ENCODE assay signal across 8 cellular contexts in genomic region chr17:38605852-38606645, GRCh38. TPM values are rescaled to one million over a fixed set of nuclear protein-coding genes. Genes with fewer than 3 reads are reported as not detected.
DNase-seq lines count a peak whose midpoint lies in the region; ATAC-seq and TF ChIP-seq lines count a peak whose summit lies in the region.

SRCIN1 (minus strand) TSS chr17:38605952; CDS start chr17:38605705, 247 bp downstream.

- peaks cover 19% of the 10 kb centered on the region for H3K4me1 Mint-ChIP-seq in activated CD8-positive, alpha-beta T cell treated with anti-CD3 and anti-CD28 coated beads, Interleukin-2, amount 10 ng/mL, durations not matched to agents 7 days and 5 days (ENCODE audit: low read depth)

- H3K9ac ChIP-seq in endocrine pancreas (ENCODE audit: control insufficient read depth, insufficient read depth, low read length) (peak within 1 kb of the TSS; percentile 6), mucosa of stomach (ENCODE audit: low read length) (peak within 1 kb of the TSS; percentile 55)

- H3K27me3 ChIP-seq in endocrine pancreas (ENCODE audit: control insufficient read depth, insufficient read depth, low read length) (no peaks in the 10 kb centered on the region), mucosa of stomach (ENCODE audit: control insufficient read depth, insufficient read depth, low read length) (peaks cover 49% of the 10 kb centered on the region), stomach (peaks cover 4 to 98% (median 59%) of the 10 kb centered on the region in 3 donors)

- H3K9me3 ChIP-seq in endocrine pancreas (ENCODE audit: control insufficient read depth, low read length) (no peaks in the 10 kb centered on the region), mucosa of stomach (ENCODE audit: control insufficient read depth, low read length) (no peaks in the 10 kb centered on the region), stomach (no peaks in the 10 kb centered on the region)

- POLR2A ChIA-PET in activated CD8-positive, alpha-beta T cell treated with anti-CD3 and anti-CD28 coated beads, Interleukin-2, amount 10 ng/mL, durations not matched to agents 7 days and 5 days (lab: Charles Lee) = interaction anchor here (0.6 kb wide), 1 partner anchor 58 kb away, joined by 3 read pairs; no protein-coding TSS in a partner anchor

- CTCF ChIA-PET in activated CD8-positive, alpha-beta T cell treated with anti-CD3 and anti-CD28 coated beads, Interleukin-2, amount 10 ng/mL, durations not matched to agents 7 days and 5 days (lab: Charles Lee) = interaction anchor here (0.6 to 4.3 kb wide), 8 partner anchors 9 to 48 kb away, joined by 3 to 37 read pairs (median 4); no protein-coding TSS in a partner anchor

- peaks cover 67% of the 10 kb centered on the region for H3K27me3 Mint-ChIP-seq in activated CD8-positive, alpha-beta T cell treated with anti-CD3 and anti-CD28 coated beads, Interleukin-2, amount 10 ng/mL, durations not matched to agents 7 days and 5 days (ENCODE audit: low read depth)

- H3K27ac Mint-ChIP-seq in activated CD8-positive, alpha-beta T cell treated with anti-CD3 and anti-CD28 coated beads, Interleukin-2, amount 10 ng/mL, durations not matched to agents 7 days and 5 days = no peak within 1 kb of the TSS

- no peaks in the 10 kb centered on the region for H3K9me3 Mint-ChIP-seq in activated CD8-positive, alpha-beta T cell treated with anti-CD3 and anti-CD28 coated beads, Interleukin-2, amount 10 ng/mL, durations not matched to agents 7 days and 5 days (ENCODE audit: insufficient read depth)

- no peaks in the 10 kb centered on the region for H3K36me3 Mint-ChIP-seq in activated CD8-positive, alpha-beta T cell treated with anti-CD3 and anti-CD28 coated beads, Interleukin-2, amount 10 ng/mL, durations not matched to agents 7 days and 5 days (ENCODE audit: low read depth)

- H3K4me3 ChIP-seq in endocrine pancreas (ENCODE audit: control insufficient read depth, insufficient read depth, low read length) = no peak within 1 kb of the TSS
- peak within 1 kb of the TSS; percentile 4 for H3K4me3 ChIP-seq in mucosa of stomach (ENCODE audit: low read length)
- H3K4me3 ChIP-seq in stomach = peak within 1 kb of the TSS; percentile 50 to 80 (median 66)

- TF ChIP-seq EP300 in stomach (IDR thresholded peaks at IDR 0.05) = no peak

- peak within 1 kb of the TSS in 4 of 5 donors; percentile 22 to 64 (median 41) for H3K27ac ChIP-seq in stomach

- intact Hi-C loops in stomach (cut with DNase I; ENCODE audit: low total_unique reads) = no loop called here

- H3K36me3 ChIP-seq in endocrine pancreas (ENCODE audit: control insufficient read depth, insufficient read depth, low read length) = no peaks in the 10 kb centered on the region
- H3K36me3 ChIP-seq in mucosa of stomach (ENCODE audit: control insufficient read depth, insufficient read depth, low read length) = no peaks in the 10 kb centered on the region
- no peaks in the 10 kb centered on the region for H3K36me3 ChIP-seq in stomach

- H3K4me3 Mint-ChIP-seq in activated CD8-positive, alpha-beta T cell treated with anti-CD3 and anti-CD28 coated beads, Interleukin-2, amount 10 ng/mL, durations not matched to agents 7 days and 5 days = peak within 1 kb of the TSS; percentile 63

- peak; percentile 50 for ATAC-seq in activated CD8-positive, alpha-beta T cell treated with anti-CD3 and anti-CD28 coated beads, Interleukin-2, amount 10 ng/mL, durations not matched to agents 7 days and 5 days
- ATAC-seq in HG02678 (IDR thresholded peaks at IDR 0.05; ENCODE audit: unreplicated experiment) = no peak

- WGBS in stomach, 5 donors = 0 to 1% (median 0%) methylated on average over 25 to 103 of the region's 104 CpGs

- DNase-seq in NCI-H2081 (lab: John Stamatoyannopoulos, UW) (peak; percentile 68 to 84), NCI-H2081 treated with DMSO at 0.1 percent for 48 hours (lab: John Stamatoyannopoulos, UW) (no peak), NCI-H345 treated with DMSO at 0.1 percent for 48 hours (lab: John Stamatoyannopoulos, UW; ENCODE audit: unreplicated experiment) (peak; percentile 42), stomach (peak; percentile 76)
- DNase-seq in activated CD8-positive, alpha-beta T cell treated with anti-CD3 and anti-CD28 coated beads, Interleukin-2, amount 10 ng/mL, durations not matched to agents 7 days and 5 days = peak; percentile 61

- TF ChIP-seq POLR2A in stomach (IDR thresholded peaks at IDR 0.05) = no peak

- TF ChIP-seq CTCF in stomach (IDR thresholded peaks at IDR 0.05) = peak in 5 of 7 experiments; percentile 40 to 92 (median 71)

- H3K4me1 ChIP-seq in endocrine pancreas (ENCODE audit: control insufficient read depth, insufficient read depth, low read length) (no peaks in the 10 kb centered on the region), mucosa of stomach (ENCODE audit: control insufficient read depth, insufficient read depth, low read length) (peaks cover 14% of the 10 kb centered on the region), stomach (peaks cover 11 to 46% (median 33%) of the 10 kb centered on the region in 4 donors)

RNA-seq across cellular contexts. Expression of gene SRCIN1, which starts in this region (rescaled TPM):
- under 1 TPM in 1 of 2 experiments, not detected in 1; 0.34 TPM for total RNA-seq in activated CD8-positive, alpha-beta T cell treated with anti-CD3 and anti-CD28 coated beads, Interleukin-2, amount 10 ng/mL, durations not matched to agents 7 days and 5 days
- total RNA-seq in stomach = 10 to 100 TPM in 2 of 5 donors, 1 to 10 TPM in 1, under 1 TPM in 2; 0.29 to 21.9 (median 1.1) TPM
- polyA plus RNA-seq in stomach = 1 to 10 TPM; 1.8 to 2.1 (median 1.9) TPM

Comparison
In these comparisons a context has a peak if more than half of its experiments do, and no peak if none do; other contexts are left out.
1. Peak in DNase-seq and ATAC-seq in activated CD8-positive, alpha-beta T cell treated with anti-CD3 and anti-CD28 coated beads, Interleukin-2, amount 10 ng/mL, durations not matched to agents 7 days and 5 days; RNA of the gene not detected or under 1 TPM.